In genomic region chr21:41167348-41168342, GRCh38 we compare ENCODE assay signal across 7 cellular contexts. TPM values are rescaled to one million over a fixed set of nuclear protein-coding genes. Genes with fewer than 3 reads are reported as not detected.
DNase-seq lines count a peak whose midpoint lies in the region; ATAC-seq and TF ChIP-seq lines count a peak whose summit lies in the region.

TSS of gene BACE2 (plus strand) at chr21:41168160. CDS start at chr21:41168264, 104 bp downstream.

- DNase-seq in HuH-7 (ENCODE audit: low spot score) (peak; percentile 28), UCSD-AML1 (lab: John Stamatoyannopoulos, UW; ENCODE audit: unreplicated experiment) (peak; percentile 74), kidney epithelial cell (ENCODE audit: low read depth) (no peak), spleen (peak; percentile 90)

- H3K27ac ChIP-seq in cingulate gyrus (ENCODE audit: low read depth, low read length) (peak within 1 kb of the TSS; percentile 69), spleen (peak within 1 kb of the TSS; percentile 78 to 92 (median 90))

- ATAC-seq in HG02798 (IDR thresholded peaks at IDR 0.05; ENCODE audit: poor library complexity, unreplicated experiment), result no peak

- no peaks in the 10 kb centered on the region for H3K36me3 ChIP-seq in kidney epithelial cell (ENCODE audit: control insufficient read depth, insufficient read depth, low read length)
- no peaks in the 10 kb centered on the region for H3K36me3 ChIP-seq in spleen

- 1 to 2% (median 1%) methylated on average over 41 to 111 of the region's 111 CpGs for WGBS in spleen, 5 donors

- H3K4me1 ChIP-seq in spleen, result peaks cover 6 to 61% (median 35%) of the 10 kb centered on the region in 6 donors

- no peaks in the 10 kb centered on the region for H3K27me3 ChIP-seq in kidney epithelial cell (ENCODE audit: control insufficient read depth, insufficient read depth, low read length)
- H3K27me3 ChIP-seq in spleen (replicated peaks in 1 of 7), result peaks cover 0 to 58% (median 3%) of the 10 kb centered on the region in 7 donors

- intact Hi-C loops in spleen (cut with DNase I; ENCODE audit: low total_unique reads), result no loop called here

- peak; percentile 68 for TF ChIP-seq CTCF in GM12875 (IDR thresholded peaks at IDR 0.05; ENCODE audit: borderline replicate concordance, insufficient read depth, low read depth, low read length)
- TF ChIP-seq CTCF in kidney epithelial cell (IDR thresholded peaks at IDR 0.05; ENCODE audit: insufficient read depth, low read length, poor library complexity, severe bottlenecking), result peak; percentile 17
- peak in 10 of 11 experiments; percentile 31 to 81 (median 67) for TF ChIP-seq CTCF in spleen (IDR thresholded peaks at IDR 0.05 in 8 of 11, conservative IDR thresholded peaks at IDR 0.05 in 3 of 11)

- H3K4me3 ChIP-seq in GM12875 (ENCODE audit: low read depth, low read length) (peak within 1 kb of the TSS; percentile 29), kidney epithelial cell (ENCODE audit: low read depth, low read length) (peak within 1 kb of the TSS; percentile 80), spleen (peak within 1 kb of the TSS; percentile 54 to 82 (median 66))

- peak in 1 of 3 donors; percentile 24 for TF ChIP-seq POLR2A in spleen (IDR thresholded peaks at IDR 0.05)

- H3K9me3 ChIP-seq in spleen, result no peaks in the 10 kb centered on the region

RNA-seq across cellular contexts. Expression of gene BACE2, which starts in this region (rescaled TPM):
- total RNA-seq in kidney epithelial cell (81.0 and 82.8 TPM in 2 replicates), spleen (10 to 100 TPM; 44.3 to 54.7 (median 48.5) TPM)
- 10 to 100 TPM; 19.4 to 23.6 (median 20.0) TPM for polyA plus RNA-seq in spleen

Comparison
In these comparisons a context has a peak if more than half of its experiments do, and no peak if none do; other contexts are left out.
1. H3K4me3 ChIP-seq: peak in every context shown above with its lines; median percentile 80 in kidney epithelial cell; 66 in spleen; 29 in GM12875.
2. CTCF ChIP-seq: peak in every context shown above with its lines; median percentile 68 in GM12875; 67 in spleen; 17 in kidney epithelial cell.